In the genomic region with DNA sequence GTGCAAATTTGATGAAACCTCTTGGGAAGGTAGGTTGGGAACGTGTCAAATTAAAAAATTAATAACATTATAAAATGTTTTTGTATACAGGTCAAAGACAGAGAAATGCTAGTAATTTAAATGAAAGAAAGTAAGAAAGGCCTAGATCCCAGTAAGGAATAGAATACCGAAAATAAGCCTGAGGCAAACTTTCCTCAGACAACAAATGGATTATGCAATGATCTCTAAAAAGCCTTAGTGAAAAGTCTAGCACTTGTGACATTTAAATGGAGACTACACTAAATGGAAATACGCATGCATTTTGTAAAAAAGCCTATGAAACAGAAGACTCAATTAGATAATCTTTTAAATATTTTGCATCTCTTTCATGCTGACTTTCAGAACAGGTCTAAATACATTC, we compare ENCODE assay signal across 20 cellular contexts.
DNase-seq lines count a peak whose midpoint lies in the region; ATAC-seq and TF ChIP-seq lines count a peak whose summit lies in the region.
"Had no signal": no experiment of that assay in that cellular context is flagged by ENCODE, and none has a peak within 500 bp of the region (broad histone marks: within the 10 kb centered on the region; RNA-seq: fewer than 3 reads in every experiment).

No MANE protein-coding gene starts in this region.

- POLR2A ChIA-PET in PC-9 (lab: Charles Lee; ENCODE audit: unreplicated experiment): interaction anchor here (0.6 kb wide), 1 partner anchor 219 kb away, joined by 4 read pairs; no protein-coding TSS in a partner anchor

- intact Hi-C loops in PC-9 (cut with micrococcal nuclease; ENCODE audit: unreplicated experiment): no loop called here

- H3K4me2 ChIP-seq in PC-9 (0 out of 2 replicates have a peak overlapping the region, but pooled peaks have one; percentile 2), MM.1S (ENCODE audit: low read depth, low read length) (no peak overlapping the region)
- H3K4me2 ChIP-seq: BLaER1 had no signal

- H3K36me3 ChIP-seq in PC-9 (ENCODE audit: low read depth) (no peaks in the 10 kb centered on the region), MM.1S (replicated peaks; ENCODE audit: insufficient read depth, low read length) (no peaks in the 10 kb centered on the region)
- H3K36me3 ChIP-seq: BLaER1 had no signal

- peaks cover 7% of the 10 kb centered on the region for H3K9me3 ChIP-seq in PC-9 (ENCODE audit: insufficient read depth, low read depth)
- no peaks in the 10 kb centered on the region for H3K9me3 ChIP-seq in MM.1S (replicated peaks; ENCODE audit: insufficient read depth, low read length)
- H3K9me3 ChIP-seq: BLaER1 had no signal

- peaks cover 29% of the 10 kb centered on the region for H3K4me1 ChIP-seq in PC-9 (replicated peaks; ENCODE audit: insufficient read depth)
- peaks cover 7% of the 10 kb centered on the region for H3K4me1 ChIP-seq in MM.1S (ENCODE audit: low read length)

- no peaks in the 10 kb centered on the region for H3K79me2 ChIP-seq in PC-9 (ENCODE audit: low read depth)
- no peaks in the 10 kb centered on the region for H3K79me2 ChIP-seq in MM.1S (ENCODE audit: low read length)

- H3K27ac ChIP-seq in PC-9: no peak overlapping the region
- H3K27ac ChIP-seq in MM.1S (ENCODE audit: low read length): no peak overlapping the region
- H3K27ac ChIP-seq: BLaER1 had no signal

- CTCF ChIA-PET in PC-9 (lab: Charles Lee): no interaction called here

- H4K20me1 ChIP-seq in PC-9 (ENCODE audit: insufficient read depth): no peaks in the 10 kb centered on the region
- H4K20me1 ChIP-seq in MM.1S (ENCODE audit: insufficient read depth, low read length): no peaks in the 10 kb centered on the region
- H4K20me1 ChIP-seq: BLaER1 had no signal

- no peak overlapping the region for H2AFZ ChIP-seq in PC-9
- H2AFZ ChIP-seq in MM.1S (ENCODE audit: low read length): no peak overlapping the region

- H3K4me3 ChIP-seq in PC-9 (no peak overlapping the region), epithelial cell of esophagus (ENCODE audit: low read length) (no peak overlapping the region), MM.1S (ENCODE audit: low read length) (no peak overlapping the region)
- H3K4me3 ChIP-seq: BLaER1 had no signal

- TF ChIP-seq CTCF in PC-9 (conservative IDR thresholded peaks at IDR 0.05): no peak
- no peak for TF ChIP-seq CTCF in epithelial cell of esophagus (IDR thresholded peaks at IDR 0.05; ENCODE audit: insufficient read depth, low read depth, low read length, missing control alignments)
- no peak for TF ChIP-seq CTCF in MM.1S (IDR thresholded peaks at IDR 0.05; ENCODE audit: low read length)

- DNase-seq in ELR (ENCODE audit: low read depth): peak; percentile 9
- peak in 1 of 2 experiments; percentile 46 for DNase-seq in PC-9
- DNase-seq in epithelial cell of esophagus (ENCODE audit: low read depth): peak; percentile 63
- DNase-seq in renal cortical epithelial cell (ENCODE audit: low read depth): peak; percentile 52
- no peak for DNase-seq in MM.1S
- no peak for DNase-seq in SKM-1 (lab: John Stamatoyannopoulos, UW; ENCODE audit: unreplicated experiment)
- DNase-seq: Calu3; CD4-positive, alpha-beta memory T cell; EL; KG1; NCI-H1048; NCI-H1436; NCI-H1930; NCI-H446; NCI-H69; RPMI8226; SHP77 treated with DMSO at 0.1 percent for 48 hours had no signal

- BruUV-seq in PC-9 (replicated peaks; lab: Mats Ljungman, UMichigan): no TSS peak

- no peak for ATAC-seq in HG02884 (IDR thresholded peaks at IDR 0.05; ENCODE audit: unreplicated experiment)
- ATAC-seq: HepG2 had no signal

- no peak overlapping the region for H3K9ac ChIP-seq in MM.1S (ENCODE audit: low read length)
- H3K9ac ChIP-seq: BLaER1 had no signal

- H3K9me2 ChIP-seq in PC-9 (ENCODE audit: insufficient read depth) (peaks cover 7% of the 10 kb centered on the region; the same call in 1 of the 2 replicates), MM.1S (replicated peaks; ENCODE audit: insufficient read depth, low read length) (no peaks in the 10 kb centered on the region)

- peaks cover 8% of the 10 kb centered on the region; the same call in 1 of the 2 replicates for H3F3A ChIP-seq in PC-9 (ENCODE audit: insufficient read depth, low read depth)
- H3F3A ChIP-seq in MM.1S (ENCODE audit: insufficient read depth, low read length): 0 out of 2 replicates have a peak, but pooled peaks cover 5% of the 10 kb centered on the region

- H3K27me3 ChIP-seq in PC-9 (ENCODE audit: insufficient read depth, low read depth): no peaks in the 10 kb centered on the region
- H3K27me3 ChIP-seq in MM.1S (replicated peaks; ENCODE audit: insufficient read depth, low read length): no peaks in the 10 kb centered on the region
- H3K27me3 ChIP-seq: BLaER1 had no signal

Comparison
In these comparisons a context has a peak if more than half of its experiments do, and no peak if none do; other contexts are left out.
1. DNase-seq: peak in ELR (single experiment), epithelial cell of esophagus (single experiment) and renal cortical epithelial cell (single experiment); none in MM.1S (single experiment) and SKM-1 (single experiment).